26 cellular contexts compared by ENCODE assay signal in the genomic region with DNA sequence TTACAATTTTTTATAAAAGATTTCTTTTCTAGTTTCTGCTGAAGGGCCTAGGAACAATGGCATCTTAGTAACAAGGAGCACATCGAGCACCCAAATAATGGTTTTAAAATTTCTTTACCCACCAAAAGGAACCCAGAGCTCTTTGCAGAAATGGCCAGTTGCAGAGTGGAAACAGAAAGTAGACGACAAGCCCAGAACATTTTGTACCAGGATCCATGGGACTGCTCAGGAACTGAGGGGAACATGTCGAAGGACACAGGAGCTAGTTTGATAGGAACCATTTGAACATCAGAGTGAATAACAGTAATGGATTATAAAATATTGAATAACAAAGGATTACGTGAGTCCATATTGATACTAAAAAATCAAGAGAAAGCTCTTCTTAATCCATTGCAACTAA.
"Had no signal": no experiment of that assay in that cellular context is flagged by ENCODE, and none has a peak within 500 bp of the region (broad histone marks: within the 10 kb centered on the region; RNA-seq: fewer than 3 reads in every experiment).

No MANE protein-coding gene starts in this region.

- H3K27me3 Mint-ChIP-seq: naive thymus-derived CD8-positive, alpha-beta T cell; stimulated activated naive B cell treated with anti-CD40 and anti-IgM and Interleukin-4, amounts not matched to agents 10 μg/mL and 1 μg/mL and 100 μg/mL, for 72 hours; stimulated activated naive CD8-positive, alpha-beta T cell treated with anti-CD3 and anti-CD28 coated beads, Interleukin-15, Interleukin-2, amounts not matched to agents 100 ng/mL and 50 ng/mL, for 24 hours had no signal

- H3K9me3 Mint-ChIP-seq: naive thymus-derived CD8-positive, alpha-beta T cell; nephron; neural crest cell; stimulated activated naive B cell treated with anti-CD40 and anti-IgM and Interleukin-4, amounts not matched to agents 10 μg/mL and 1 μg/mL and 100 μg/mL, for 72 hours; stimulated activated naive CD8-positive, alpha-beta T cell treated with anti-CD3 and anti-CD28 coated beads, Interleukin-15, Interleukin-2, amounts not matched to agents 100 ng/mL and 50 ng/mL, for 24 hours had no signal

- ATAC-seq: left cardiac atrium; left lung; lower lobe of right lung; naive thymus-derived CD8-positive, alpha-beta T cell; psoas muscle; sciatic nerve; stimulated activated naive B cell treated with anti-CD40 and anti-IgM and Interleukin-4, amounts not matched to agents 10 μg/mL and 1 μg/mL and 100 μg/mL, for 72 hours had no signal

- H3K27me3 ChIP-seq: left lung, suprapubic skin, tibial nerve, upper lobe of left lung, vagina had no signal

- H3K4me3 ChIP-seq: left lung, lower lobe of right lung, psoas muscle, skin epidermis, suprapubic skin, tibial nerve, upper lobe of left lung, vagina had no signal

- H2AFZ ChIP-seq: parathyroid adenoma had no signal

- H3K9ac ChIP-seq: parathyroid adenoma had no signal

- H3K4me1 ChIP-seq: psoas muscle had no signal

- H3K27ac ChIP-seq: left lung, lower lobe of right lung, parathyroid adenoma, psoas muscle, skin epidermis, suprapubic skin, upper lobe of left lung, vagina had no signal

- H3K36me3 Mint-ChIP-seq: naive thymus-derived CD8-positive, alpha-beta T cell had no signal

- H3K79me2 ChIP-seq: parathyroid adenoma had no signal

- FAIRE-seq: keratinocyte had no signal

- H3K9me3 ChIP-seq: left lung, lower lobe of right lung, psoas muscle, suprapubic skin, tibial nerve, upper lobe of left lung, vagina had no signal

- H3K36me3 ChIP-seq: left lung, lower lobe of right lung, suprapubic skin, tibial nerve, upper lobe of left lung, vagina had no signal

- DNase-seq: hippocampal formation; kidney glomerular epithelial cell; left cardiac atrium; left lung; lower lobe of right lung; mammary epithelial cell; mesenchymal stem cell; naive thymus-derived CD8-positive, alpha-beta T cell; nucleus accumbens; psoas muscle; stimulated activated CD4-positive, alpha-beta T cell treated with anti-CD3 and anti-CD28 coated beads, Interleukin-12 subunit alpha, Interleukin-12 subunit beta, amount 100 ng/mL, for 4 hours; stimulated activated CD4-positive, alpha-beta T cell treated with anti-CD3 and anti-CD28 coated beads, Interleukin-15, amount 100 ng/mL, for 24 hours; stimulated activated CD4-positive, alpha-beta T cell treated with anti-CD3 and anti-CD28 coated beads, Interleukin-2, amount 100 ng/mL, for 24 hours; stimulated activated CD4-positive, alpha-beta T cell treated with anti-CD3 and anti-CD28 coated beads, Interleukin-4, amount 100 ng/mL, for 1 hour; stimulated activated naive B cell treated with anti-CD40 and anti-IgM and Interleukin-4, amounts not matched to agents 10 μg/mL and 1 μg/mL and 100 μg/mL, for 72 hours; upper lobe of left lung had no signal

- H3K4me3 Mint-ChIP-seq: nephron; neural crest cell; stimulated activated naive B cell treated with anti-CD40 and anti-IgM and Interleukin-4, amounts not matched to agents 10 μg/mL and 1 μg/mL and 100 μg/mL, for 72 hours; stimulated activated naive CD8-positive, alpha-beta T cell treated with anti-CD3 and anti-CD28 coated beads, Interleukin-15, Interleukin-2, amounts not matched to agents 100 ng/mL and 50 ng/mL, for 24 hours had no signal
